2 cellular contexts compared by ENCODE assay signal in the genomic region with DNA sequence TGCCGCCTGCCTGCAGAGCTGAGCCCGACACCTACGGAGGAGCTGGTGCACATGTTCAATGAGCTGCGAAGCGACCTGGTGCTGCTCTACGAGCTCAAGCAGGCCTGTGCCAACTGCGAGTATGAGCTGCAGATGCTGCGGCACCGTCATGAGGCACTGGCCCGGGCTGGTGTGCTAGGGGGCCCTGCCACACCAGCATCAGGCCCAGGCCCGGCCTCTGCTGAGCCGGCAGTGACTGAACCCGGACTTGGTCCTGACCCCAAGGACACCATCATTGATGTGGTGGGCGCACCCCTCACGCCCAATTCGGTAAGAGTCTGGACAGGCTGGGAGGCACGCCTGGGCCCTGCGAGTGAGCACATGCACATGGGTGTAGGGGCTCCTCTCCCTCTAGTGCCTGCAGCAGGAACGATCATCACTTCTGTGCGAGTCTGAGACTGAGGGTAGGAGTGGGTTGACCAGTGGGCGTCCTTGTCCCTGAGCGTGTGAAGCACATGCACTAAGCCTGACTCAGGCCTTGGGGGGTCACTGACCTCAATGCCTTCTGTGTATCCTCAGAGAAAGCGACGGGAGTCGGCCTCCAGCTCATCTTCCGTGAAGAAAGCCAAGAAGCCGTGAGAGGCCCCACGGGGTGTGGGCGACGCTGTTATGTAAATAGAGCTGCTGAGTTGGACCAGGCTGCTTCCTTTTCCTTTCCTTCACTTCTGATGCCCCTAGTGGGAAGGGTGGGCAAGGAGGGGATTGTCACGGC.
TF ChIP-seq lines count a peak whose summit lies in the region.

No MANE protein-coding gene starts in this region.

TF ChIP-seq in WTC11, 78 proteins besides CTCF, POLR2A, EP300 and RAD21:
- no peak for TF ChIP-seq ZNF671 (CRISPR knock-in tag; IDR thresholded peaks at IDR 0.05)
- peak; percentile 28; the same call in 1 of the 2 replicates for TF ChIP-seq FOXP1 (CRISPR knock-in tag; IDR thresholded peaks at IDR 0.05; ENCODE audit: borderline replicate concordance)

TF ChIP-seq in HepG2, 621 proteins besides CTCF, POLR2A, EP300 and RAD21:
- TF ChIP-seq AGO2 (optimal IDR thresholded peaks at IDR 0.05; ENCODE audit: low read depth, low read length), result peak; percentile 80
- TF ChIP-seq, protein P1, sequence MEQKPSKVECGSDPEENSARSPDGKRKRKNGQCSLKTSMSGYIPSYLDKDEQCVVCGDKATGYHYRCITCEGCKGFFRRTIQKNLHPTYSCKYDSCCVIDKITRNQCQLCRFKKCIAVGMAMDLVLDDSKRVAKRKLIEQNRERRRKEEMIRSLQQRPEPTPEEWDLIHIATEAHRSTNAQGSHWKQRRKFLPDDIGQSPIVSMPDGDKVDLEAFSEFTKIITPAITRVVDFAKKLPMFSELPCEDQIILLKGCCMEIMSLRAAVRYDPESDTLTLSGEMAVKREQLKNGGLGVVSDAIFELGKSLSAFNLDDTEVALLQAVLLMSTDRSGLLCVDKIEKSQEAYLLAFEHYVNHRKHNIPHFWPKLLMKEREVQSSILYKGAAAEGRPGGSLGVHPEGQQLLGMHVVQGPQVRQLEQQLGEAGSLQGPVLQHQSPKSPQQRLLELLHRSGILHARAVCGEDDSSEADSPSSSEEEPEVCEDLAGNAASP (CRISPR knock-in tag; IDR thresholded peaks at IDR 0.05; ENCODE audit: borderline replicate concordance), result no peak
- TF ChIP-seq, protein P2, sequence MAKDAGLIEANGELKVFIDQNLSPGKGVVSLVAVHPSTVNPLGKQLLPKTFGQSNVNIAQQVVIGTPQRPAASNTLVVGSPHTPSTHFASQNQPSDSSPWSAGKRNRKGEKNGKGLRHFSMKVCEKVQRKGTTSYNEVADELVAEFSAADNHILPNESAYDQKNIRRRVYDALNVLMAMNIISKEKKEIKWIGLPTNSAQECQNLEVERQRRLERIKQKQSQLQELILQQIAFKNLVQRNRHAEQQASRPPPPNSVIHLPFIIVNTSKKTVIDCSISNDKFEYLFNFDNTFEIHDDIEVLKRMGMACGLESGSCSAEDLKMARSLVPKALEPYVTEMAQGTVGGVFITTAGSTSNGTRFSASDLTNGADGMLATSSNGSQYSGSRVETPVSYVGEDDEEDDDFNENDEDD (CRISPR knock-in tag; IDR thresholded peaks at IDR 0.05; ENCODE audit: borderline replicate concordance), result no peak
- no peak for TF ChIP-seq NFYC (CRISPR knock-in tag; IDR thresholded peaks at IDR 0.05)
- no peak for TF ChIP-seq ZFY (CRISPR knock-in tag; IDR thresholded peaks at IDR 0.05)
- peak; percentile 45 for TF ChIP-seq RBM22 (optimal IDR thresholded peaks at IDR 0.05; ENCODE audit: low read length)
